Comparison of ENCODE assay signal across 10 cellular contexts in the genomic region with DNA sequence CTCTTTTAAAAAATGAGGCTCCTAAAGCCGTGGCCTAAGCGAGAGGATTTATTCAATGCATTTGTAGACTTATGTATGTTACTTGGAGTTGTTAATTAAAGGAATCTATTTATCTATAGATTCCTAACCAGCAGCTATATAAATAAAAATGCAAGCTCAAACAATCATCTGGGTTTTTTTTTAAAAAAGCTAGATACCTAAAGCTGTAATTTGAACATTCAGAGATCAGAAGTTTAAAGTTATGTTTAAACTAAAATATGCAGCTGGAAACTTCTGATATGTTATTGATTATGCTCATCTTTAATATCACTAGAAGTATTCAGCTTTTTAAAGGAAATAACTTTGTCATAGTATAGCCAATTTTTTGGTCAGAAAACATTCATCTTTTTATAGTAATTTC. TPM values are rescaled to one million over a fixed set of nuclear protein-coding genes. Genes with fewer than 3 reads are reported as not detected.
DNase-seq lines count a peak whose midpoint lies in the region; TF ChIP-seq lines count a peak whose summit lies in the region.
"Had no signal": no experiment of that assay in that cellular context is flagged by ENCODE, and none has a peak within 500 bp of the region (broad histone marks: within the 10 kb centered on the region; RNA-seq: fewer than 3 reads in every experiment).

No MANE protein-coding gene starts in this region.

- H3K9me3 Mint-ChIP-seq in T-helper 2 cell treated with Interferon-gamma antibody and Interleukin-4, amounts not matched to agents 5 μg/mL and 100 μg/mL, for 36 hours = no peaks in the 10 kb centered on the region
- H3K9me3 Mint-ChIP-seq: stimulated activated naive B cell treated with anti-CD40 and anti-IgM and Interleukin-4, amounts not matched to agents 10 μg/mL and 1 μg/mL and 100 μg/mL, for 72 hours had no signal

- peak overlapping the region; percentile 31 to 76 for H3K27ac ChIP-seq in coronary artery
- H3K27ac ChIP-seq in mucosa of rectum (ENCODE audit: low read depth in 2 of 2, low read length in 2 of 2) = peak overlapping the region in 1 of 2 donors; percentile 82
- H3K27ac ChIP-seq in tibial nerve = peak overlapping the region in 3 of 4 donors; percentile 77 to 88 (median 81)

- H3K27me3 Mint-ChIP-seq in T-helper 2 cell treated with Interferon-gamma antibody and Interleukin-4, amounts not matched to agents 5 μg/mL and 100 μg/mL, for 36 hours (ENCODE audit: low read depth) = peaks cover 96% of the 10 kb centered on the region

- no peak overlapping the region for H3K27ac Mint-ChIP-seq in T-helper 2 cell treated with Interferon-gamma antibody and Interleukin-4, amounts not matched to agents 5 μg/mL and 100 μg/mL, for 36 hours

- no peak for DNase-seq in T-helper 2 cell treated with Interferon-gamma antibody and Interleukin-4, amounts not matched to agents 5 μg/mL and 100 μg/mL, for 36 hours (ENCODE audit: low spot score)
- DNase-seq in T-helper 2 cell (no peak), coronary artery (ENCODE audit: low spot score) (no peak), tibial nerve (ENCODE audit: low spot score in 2 of 2) (no peak), LoVo (ENCODE audit: low spot score) (no peak), iPS-NIHi7 (ENCODE audit: extremely low spot score) (no peak), glomerular visceral epithelial cell (ENCODE audit: extremely low spot score) (no peak)
- DNase-seq: NCI-H1436 treated with DMSO at 0.1 percent for 48 hours; stimulated activated naive B cell treated with anti-CD40 and anti-IgM and Interleukin-4, amounts not matched to agents 10 μg/mL and 1 μg/mL and 100 μg/mL, for 72 hours had no signal

- H3K4me3 ChIP-seq in coronary artery (peak overlapping the region; percentile 95), mucosa of rectum (ENCODE audit: low read length in 2 of 2) (peak overlapping the region; percentile 72 to 74), tibial nerve (peak overlapping the region; percentile 48 to 74 (median 62))

- no peaks in the 10 kb centered on the region for H3K9me3 ChIP-seq in mucosa of rectum (ENCODE audit: control insufficient read depth in 2 of 2, low read length in 2 of 2)
- no peaks in the 10 kb centered on the region for H3K9me3 ChIP-seq in tibial nerve

- peaks cover 20% of the 10 kb centered on the region for H3K4me1 Mint-ChIP-seq in T-helper 2 cell treated with Interferon-gamma antibody and Interleukin-4, amounts not matched to agents 5 μg/mL and 100 μg/mL, for 36 hours (ENCODE audit: low read depth)

- no peak for TF ChIP-seq POLR2A in tibial nerve (IDR thresholded peaks at IDR 0.05)

- peak overlapping the region in 1 of 2 donors; percentile 49 for H3K9ac ChIP-seq in mucosa of rectum (ENCODE audit: low read depth in 1 of 2, low read length in 2 of 2)

- H3K36me3 Mint-ChIP-seq in T-helper 2 cell treated with Interferon-gamma antibody and Interleukin-4, amounts not matched to agents 5 μg/mL and 100 μg/mL, for 36 hours (ENCODE audit: low read depth) = peaks cover 1% of the 10 kb centered on the region

- H3K27me3 ChIP-seq in mucosa of rectum (ENCODE audit: control insufficient read depth in 2 of 2, insufficient read depth in 2 of 2, low read length in 2 of 2) (peaks cover 22 to 27% of the 10 kb centered on the region in 2 donors), tibial nerve (peaks cover 0 to 9% of the 10 kb centered on the region in 2 donors)

- TF ChIP-seq EP300 in tibial nerve (IDR thresholded peaks at IDR 0.05) = no peak

- 13 to 21% methylated on average over 2 of the region's 2 CpGs for WGBS in tibial nerve, 2 donors

- peak overlapping the region; percentile 79 for H3K4me3 Mint-ChIP-seq in T-helper 2 cell treated with Interferon-gamma antibody and Interleukin-4, amounts not matched to agents 5 μg/mL and 100 μg/mL, for 36 hours

- H3K4me1 ChIP-seq in mucosa of rectum (ENCODE audit: control insufficient read depth in 2 of 2, insufficient read depth in 2 of 2, low read length in 2 of 2) = peaks cover 7 to 10% of the 10 kb centered on the region in 2 donors
- peaks cover 0 to 53% (median 6%) of the 10 kb centered on the region in 4 donors for H3K4me1 ChIP-seq in tibial nerve

- H3K36me3 ChIP-seq in mucosa of rectum (ENCODE audit: control insufficient read depth in 2 of 2, insufficient read depth in 2 of 2, low read length in 2 of 2) (no peaks in the 10 kb centered on the region), tibial nerve (no peaks in the 10 kb centered on the region)

- no peak for TF ChIP-seq CTCF in coronary artery (IDR thresholded peaks at IDR 0.05)
- TF ChIP-seq CTCF in tibial nerve (IDR thresholded peaks at IDR 0.05) = no peak

RNA-seq across cellular contexts. Expression of gene MEIS1, which starts 1.0 kb away (rescaled TPM):
- 10 to 100 TPM in 3 of 4 donors, 1 to 10 TPM in 1; 9.0 to 18.4 (median 12.5) TPM for total RNA-seq in tibial nerve
